Comparison of ENCODE assay signal across 26 cellular contexts in genomic region chr7:94856643-94857042, GRCh38. TPM values are rescaled to one million over a fixed set of nuclear protein-coding genes. Genes with fewer than 3 reads are reported as not detected.
"Had no signal": no experiment of that assay in that cellular context is flagged by ENCODE, and none has a peak within 500 bp of the region (broad histone marks: within the 10 kb centered on the region; RNA-seq: fewer than 3 reads in every experiment).

No MANE protein-coding gene starts in this region.

- DNase-seq: activated B cell treated with CpG ODN at 0.5 μM for 24 hours; activated CD4-positive, alpha-beta T cell treated with anti-CD3 and anti-CD28 coated beads for 1 hour; activated CD4-positive, alpha-beta T cell treated with anti-CD3 and anti-CD28 coated beads, Interleukin-2, amount 10 ng/mL, durations not matched to agents 24 days and 14 days; activated CD4-positive, alpha-beta T cell treated with anti-CD3 and anti-CD28 coated beads, Interleukin-2, amount 50 U/mL, for 48 hours; activated CD8-positive, alpha-beta memory T cell treated with anti-CD3 and anti-CD28 coated beads, Interleukin-2, amount 10 ng/mL, durations not matched to agents 7 days and 5 days; activated gamma-delta T cell treated with Interleukin-2 at 50 U/mL for 16 hours; activated naive CD4-positive, alpha-beta T cell treated with anti-CD3 and anti-CD28 coated beads, Interleukin-2, amount 50 U/mL, for 16 hours; activated naive CD8-positive, alpha-beta T cell treated with anti-CD3 and anti-CD28 coated beads, Interleukin-2, amount 10 ng/mL, durations not matched to agents 7 days and 5 days; activated T-cell treated with anti-CD3 and anti-CD28 coated beads, Interleukin-2, amount 50 U/mL, for 4 hours; adrenal gland; aorta; caudate nucleus; Karpas-422; NCI-H1092; NCI-H1417 treated with DMSO at 0.1 percent for 48 hours; NCI-H1694 treated with DMSO at 0.1 percent for 48 hours; NCI-H2029 treated with DMSO at 0.1 percent for 48 hours; NCI-H345; NCI-H510A; NCI-H526 treated with DMSO at 0.1 percent for 48 hours; NK-92 treated with Interleukin-12 subunit alpha and Interleukin-12 subunit beta, amount 100 ng/mL, for 24 hours; SHP77 treated with DMSO at 0.1 percent for 48 hours; T-helper 2 cell; T1000 had no signal

RNA-seq across cellular contexts. Expression of gene PPP1R9A, which starts 50.8 kb away (rescaled TPM):
- total RNA-seq: activated CD4-positive, alpha-beta T cell treated with anti-CD3 and anti-CD28 coated beads, Interleukin-2, amount 10 ng/mL, durations not matched to agents 24 days and 14 days; activated T-helper 17 cell treated with anti-CD3 and anti-CD28 coated beads, Interleukin-2, amount 50 U/mL, for 72 hours had no signal
- polyA plus RNA-seq: K562 had no signal
